In genomic region chr16:49890876-49891275, GRCh38 we compare ENCODE assay signal across 10 cellular contexts. TPM values are rescaled to one million over a fixed set of nuclear protein-coding genes. Genes with fewer than 3 reads are reported as not detected.
DNase-seq lines count a peak whose midpoint lies in the region; ATAC-seq and TF ChIP-seq lines count a peak whose summit lies in the region.
"Had no signal": no experiment of that assay in that cellular context is flagged by ENCODE, and none has a peak within 500 bp of the region (broad histone marks: within the 10 kb centered on the region; RNA-seq: fewer than 3 reads in every experiment).

No MANE protein-coding gene starts in this region.

- H3K4me3 ChIP-seq in GM12864 (ENCODE audit: low read depth, low read length) (no peak overlapping the region), Karpas-422 (ENCODE audit: low read length) (no peak overlapping the region), parathyroid adenoma (ENCODE audit: low read depth, low read length) (no peak overlapping the region)

- no peaks in the 10 kb centered on the region for H3K36me3 ChIP-seq in Karpas-422 (ENCODE audit: insufficient read depth, low read length)
- H3K36me3 ChIP-seq in parathyroid adenoma (ENCODE audit: control insufficient read depth, insufficient read depth, low read length) = no peaks in the 10 kb centered on the region

- no peaks in the 10 kb centered on the region for H3K27me3 ChIP-seq in Karpas-422 (ENCODE audit: low read length)
- H3K27me3 ChIP-seq in parathyroid adenoma (ENCODE audit: control insufficient read depth, insufficient read depth, low read length) = no peaks in the 10 kb centered on the region

- H3K9me3 ChIP-seq in Karpas-422 (ENCODE audit: low read length) = no peaks in the 10 kb centered on the region
- H3K9me3 ChIP-seq in parathyroid adenoma (ENCODE audit: control insufficient read depth, low read length) = no peaks in the 10 kb centered on the region

- TF ChIP-seq CTCF in GM12864 (IDR thresholded peaks at IDR 0.05; ENCODE audit: low read depth, low read length, missing control alignments) (peak; percentile 38), brain (conservative IDR thresholded peaks at IDR 0.05) (peak; percentile 30 to 43), parathyroid adenoma (IDR thresholded peaks at IDR 0.05) (peak; percentile 25)

- no peaks in the 10 kb centered on the region for H4K20me1 ChIP-seq in Karpas-422 (ENCODE audit: insufficient read depth, low read depth, low read length)

- H3K9ac ChIP-seq in Karpas-422 (ENCODE audit: low read length) = no peak overlapping the region
- H3K9ac ChIP-seq in parathyroid adenoma = no peak overlapping the region

- peaks cover 25% of the 10 kb centered on the region for H3K27me3 Mint-ChIP-seq in brain

- H3K4me2 ChIP-seq in Karpas-422 (ENCODE audit: low read depth, low read length, poor library complexity, severe bottlenecking) = no peak overlapping the region
- no peak overlapping the region for H3K4me2 ChIP-seq in parathyroid adenoma (ENCODE audit: low read length)

- ATAC-seq in GM21576 (IDR thresholded peaks at IDR 0.05; ENCODE audit: unreplicated experiment) (no peak), HG02970 (IDR thresholded peaks at IDR 0.05; ENCODE audit: low FRiP score, unreplicated experiment) (no peak), GM21423 (IDR thresholded peaks at IDR 0.05; ENCODE audit: unreplicated experiment) (no peak)

- H3K79me2 ChIP-seq in Karpas-422 (ENCODE audit: low read length) (no peaks in the 10 kb centered on the region), parathyroid adenoma (no peaks in the 10 kb centered on the region)

- H3K27ac ChIP-seq in Karpas-422 (ENCODE audit: low read length) (no peak overlapping the region), parathyroid adenoma (no peak overlapping the region)

- H3K4me3 Mint-ChIP-seq in brain = no peak overlapping the region
- H3K4me3 Mint-ChIP-seq: activated B cell treated with CpG ODN at 0.5 μM for 24 hours had no signal

- peaks cover 3 to 7% (median 4%) of the 10 kb centered on the region in 5 experiments for H3K9me3 Mint-ChIP-seq in brain

- H3K4me1 ChIP-seq in Karpas-422 (ENCODE audit: low read length) = no peaks in the 10 kb centered on the region
- H3K4me1 ChIP-seq in parathyroid adenoma = no peaks in the 10 kb centered on the region

- H2AFZ ChIP-seq in Karpas-422 (ENCODE audit: low read length) = no peak overlapping the region
- no peak overlapping the region for H2AFZ ChIP-seq in parathyroid adenoma

- H3K9me2 ChIP-seq in Karpas-422 (replicated peaks; ENCODE audit: insufficient read depth, low read length) = no peaks in the 10 kb centered on the region

- no peaks in the 10 kb centered on the region for H3K36me3 Mint-ChIP-seq in brain

- no peak for DNase-seq in GM12864 (ENCODE audit: low read depth)
- DNase-seq in Karpas-422 = peak; percentile 83
- no peak for DNase-seq in NCI-H2107 treated with DMSO at 0.1 percent for 48 hours (lab: John Stamatoyannopoulos, UW; ENCODE audit: unreplicated experiment)
- DNase-seq: activated B cell treated with CpG ODN at 0.5 μM for 24 hours; effector CD8-positive, alpha-beta T cell had no signal

- peaks cover 5% of the 10 kb centered on the region for H3K4me1 Mint-ChIP-seq in brain
- H3K4me1 Mint-ChIP-seq: activated B cell treated with CpG ODN at 0.5 μM for 24 hours had no signal

- H3K27ac Mint-ChIP-seq in brain = peak overlapping the region in 1 of 5 experiments; percentile 24
- H3K27ac Mint-ChIP-seq: activated B cell treated with CpG ODN at 0.5 μM for 24 hours had no signal

RNA-seq across cellular contexts. Expression of gene ZNF423, which starts 35.0 kb away (rescaled TPM):
- not detected in 2 replicates for total RNA-seq in Karpas-422 (2014; rRNA removed; shearing (Covaris generic); ENCODE audit: low replicate concordance)
- 32.7 TPM for polyA plus RNA-seq in brain (ENCODE audit: insufficient read depth, low read depth, low replicate concordance)
- total RNA-seq: activated B cell treated with CpG ODN at 0.5 μM for 24 hours had no signal
